In the genomic region with DNA sequence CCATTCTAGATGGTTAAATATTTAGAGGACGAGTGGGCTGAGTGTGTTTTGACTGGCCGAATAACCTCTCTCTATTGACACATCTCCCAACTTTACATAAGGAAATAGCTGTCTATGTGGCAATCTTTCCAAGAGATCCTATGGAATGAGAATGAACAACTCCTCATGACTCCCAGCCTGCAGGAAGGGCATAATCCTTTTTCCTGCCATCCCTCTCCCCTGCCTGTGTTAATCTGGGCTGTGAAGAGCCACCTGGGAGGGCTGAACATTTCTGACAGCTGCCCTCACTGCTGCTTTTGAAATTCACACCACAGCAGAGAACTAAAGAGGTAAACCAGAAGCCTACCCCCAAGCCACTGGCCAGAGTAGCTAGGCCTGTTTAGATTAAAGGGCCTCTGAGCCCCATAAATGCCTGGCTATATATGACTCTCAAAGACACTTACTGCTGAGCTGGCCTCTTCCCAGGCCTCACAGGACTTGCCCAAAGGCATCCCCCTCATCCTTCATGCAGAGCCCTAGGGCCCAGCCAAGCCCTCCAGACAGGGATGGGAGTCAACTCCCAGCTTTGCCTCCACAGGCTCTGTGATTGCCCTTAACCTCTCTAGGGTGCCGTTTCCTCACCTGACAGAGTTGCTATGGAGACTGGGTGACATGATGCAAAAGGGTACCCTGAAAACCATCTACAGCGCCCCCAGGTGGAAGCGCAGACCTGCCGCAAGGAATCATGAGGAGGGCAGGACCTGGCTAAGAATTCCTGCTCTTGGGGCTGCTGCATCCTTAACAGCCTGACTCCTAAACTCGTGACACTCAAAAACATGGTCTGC, we compare ENCODE assay signal across 10 cellular contexts.
DNase-seq lines count a peak whose midpoint lies in the region; ATAC-seq and TF ChIP-seq lines count a peak whose summit lies in the region.
"Had no signal": no experiment of that assay in that cellular context is flagged by ENCODE, and none has a peak within 500 bp of the region (broad histone marks: within the 10 kb centered on the region; RNA-seq: fewer than 3 reads in every experiment).

No MANE protein-coding gene starts in this region.

- peak; percentile 43 to 44 for DNase-seq in activated T-cell treated with anti-CD3 and anti-CD28 coated beads, Interleukin-2, amount 50 U/mL, for 48 hours
- no peak for DNase-seq in activated T-cell treated with anti-CD3 and anti-CD28 coated beads, Interleukin-2, amount 50 U/mL, for 1 hour
- DNase-seq in NB4 (ENCODE audit: low read depth) (no peak), fibroblast of gingiva (ENCODE audit: low read depth) (peak; percentile 56), skeletal muscle cell (ENCODE audit: low read depth) (peak; percentile 74), NOMO-1 treated with dmso at 0.1 percent for 144 hours (lab: John Stamatoyannopoulos, UW; ENCODE audit: unreplicated experiment) (no peak)
- DNase-seq: psoas muscle had no signal

- no peak for ATAC-seq in HG03432 (IDR thresholded peaks at IDR 0.05; ENCODE audit: unreplicated experiment)
- no peak for ATAC-seq in HG02870 (IDR thresholded peaks at IDR 0.05; ENCODE audit: unreplicated experiment)
- ATAC-seq: Right ventricle myocardium inferior had no signal

- peak; percentile 37 for TF ChIP-seq CTCF in NB4 (IDR thresholded peaks at IDR 0.05; ENCODE audit: low read depth, low read length)

- TF ChIP-seq POLR2A in NB4 (IDR thresholded peaks at IDR 0.05; ENCODE audit: extremely low read depth, insufficient read length) = no peak

- H3K4me3 ChIP-seq in NB4 (ENCODE audit: low read depth, low read length) (no peak overlapping the region), skeletal muscle cell (ENCODE audit: low read depth, low read length) (no peak overlapping the region)
- H3K4me3 ChIP-seq: psoas muscle had no signal

Comparison
In these comparisons a context has a peak if more than half of its experiments do, and no peak if none do; other contexts are left out.
1. DNase-seq: peak in activated T-cell treated with anti-CD3 and anti-CD28 coated beads, Interleukin-2, amount 50 U/mL, for 48 hours (2 of 2), fibroblast of gingiva (single experiment) and skeletal muscle cell (single experiment); none in activated T-cell treated with anti-CD3 and anti-CD28 coated beads, Interleukin-2, amount 50 U/mL, for 1 hour (single experiment), NB4 (single experiment) and NOMO-1 treated with dmso at 0.1 percent for 144 hours (single experiment).